Comparison of ENCODE assay signal across 2 cellular contexts in genomic region chr13:108322206-108322824, GRCh38.
A peak's percentile ranks its signal among the peaks of the same experiment; 100 is the strongest.
TF ChIP-seq lines count a peak whose summit lies in the region.

No MANE protein-coding gene starts in this region.

TF ChIP-seq in IMR-90, 13 proteins besides CTCF, POLR2A, EP300 and RAD21:
- TF ChIP-seq SMC3 (IDR thresholded peaks at IDR 0.05; ENCODE audit: low read depth, low read length), result peak; percentile 47
- TF ChIP-seq RFX5 (IDR thresholded peaks at IDR 0.05; ENCODE audit: low read depth, low read length), result no peak
TF ChIP-seq in IMR-90: peak in this region for 1.

TF ChIP-seq in endothelial cell of umbilical vein, 7 proteins besides CTCF, POLR2A, EP300 and RAD21:
- TF ChIP-seq FOS (IDR thresholded peaks at IDR 0.05; ENCODE audit: borderline replicate concordance, insufficient read depth, low read length) (no peak), MYC (IDR thresholded peaks at IDR 0.05; ENCODE audit: low read depth, low read length) (no peak), POLR2AphosphoS5 (IDR thresholded peaks at IDR 0.05; ENCODE audit: insufficient read depth, low read depth, low read length) (no peak), EZH2 (IDR thresholded peaks at IDR 0.05; ENCODE audit: borderline replicate concordance, low read depth, low read length, severe bottlenecking) (no peak), GATA2 (IDR thresholded peaks at IDR 0.05; ENCODE audit: insufficient read depth, insufficient read length, low read depth, low read length) (no peak), MAX (IDR thresholded peaks at IDR 0.05; ENCODE audit: insufficient read depth, insufficient read length) (no peak), JUN (IDR thresholded peaks at IDR 0.05; ENCODE audit: borderline replicate concordance, insufficient read depth, insufficient read length, low read depth) (no peak)
